8 cellular contexts compared by ENCODE assay signal in the genomic region with DNA sequence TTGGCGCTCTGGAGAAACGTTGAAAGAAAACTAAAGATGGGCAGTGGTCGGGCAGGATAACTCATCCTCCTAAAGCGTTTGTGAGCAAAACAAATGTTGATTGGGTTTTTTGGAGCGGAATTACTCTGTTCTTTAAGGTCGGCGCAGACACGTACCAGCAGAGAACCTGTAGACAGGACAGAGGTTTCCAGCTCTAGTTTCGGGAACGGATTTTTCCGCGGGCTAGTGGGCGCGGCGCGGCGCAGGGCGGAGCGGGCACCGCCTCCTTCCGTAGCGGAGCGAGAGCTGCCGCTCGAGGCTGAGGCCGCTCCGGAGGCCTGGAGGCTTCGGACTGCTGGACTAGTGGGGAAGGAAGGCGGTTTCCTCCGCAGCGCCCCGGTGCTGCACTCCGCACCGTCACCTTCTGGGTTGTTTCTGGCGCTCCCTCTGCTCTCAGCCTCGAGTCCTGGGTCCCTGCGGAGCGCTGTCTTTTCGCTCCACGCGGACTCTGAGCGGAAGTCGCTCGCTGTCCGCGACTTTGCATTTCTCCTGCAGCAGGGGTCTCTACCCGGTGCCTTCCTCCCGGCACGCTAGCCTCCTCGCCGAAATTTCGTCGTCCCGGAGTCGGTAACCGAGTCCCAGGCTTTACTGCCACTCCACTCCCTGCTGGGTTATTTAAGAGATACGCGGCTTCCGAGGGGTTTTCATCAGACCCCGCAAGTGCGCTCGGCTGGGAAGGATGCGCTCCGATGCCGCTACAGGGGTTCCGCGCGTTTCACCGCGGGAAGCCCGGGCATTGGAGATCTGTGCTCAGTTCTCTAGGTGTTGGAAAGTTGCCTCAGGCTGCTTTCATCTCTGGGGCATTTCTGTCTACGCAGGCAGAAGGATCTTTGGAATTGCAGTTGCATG. TPM values are rescaled to one million over a fixed set of nuclear protein-coding genes. Genes with fewer than 3 reads are reported as not detected.
DNase-seq lines count a peak whose midpoint lies in the region; ATAC-seq and TF ChIP-seq lines count a peak whose summit lies in the region.

No MANE protein-coding gene starts in this region.

- H3K9me3 Mint-ChIP-seq in glutamatergic neuron (ENCODE audit: unreplicated experiment), result peaks cover 19% of the 10 kb centered on the region

- H3K27me3 ChIP-seq in gastrocnemius medialis, result peaks cover 77 to 91% (median 90%) of the 10 kb centered on the region in 3 donors

- H3K27ac Mint-ChIP-seq in glutamatergic neuron (ENCODE audit: unreplicated experiment), result no peak overlapping the region

- no peaks in the 10 kb centered on the region for H3K36me3 ChIP-seq in gastrocnemius medialis

- no peaks in the 10 kb centered on the region for H3K36me3 Mint-ChIP-seq in glutamatergic neuron (ENCODE audit: unreplicated experiment)

- peak in 1 of 2 donors; percentile 27 for ATAC-seq in gastrocnemius medialis
- ATAC-seq in GM21447 (IDR thresholded peaks at IDR 0.05; ENCODE audit: unreplicated experiment), result no peak
- no peak for ATAC-seq in HG02610 (IDR thresholded peaks at IDR 0.05; ENCODE audit: unreplicated experiment)
- no peak for ATAC-seq in GM21381 (IDR thresholded peaks at IDR 0.05; ENCODE audit: unreplicated experiment)

- no peak overlapping the region for H3K27ac ChIP-seq in gastrocnemius medialis

- in situ Hi-C loops in GM13976 (cut with MboI; ENCODE audit: low sequenced_read_pairs, unreplicated experiment), result loop anchor here (10.0 kb wide), 1 partner anchor 260 kb away; no protein-coding TSS in a partner anchor
- in situ Hi-C loops in gastrocnemius medialis (cut with MboI; ENCODE audit: low sequenced_read_pairs in 4 of 4), result loop anchor here in 2 of 4 donors (10.0 to 25.0 kb wide), 3 partner anchors 258 to 270 kb away; a partner anchor contains a TSS

- H3K4me3 ChIP-seq in gastrocnemius medialis, result peak overlapping the region; percentile 14 to 47 (median 32)

- no peak for TF ChIP-seq POLR2A in gastrocnemius medialis (IDR thresholded peaks at IDR 0.05)

- peaks cover 3 to 12% of the 10 kb centered on the region in 2 donors for H3K4me1 ChIP-seq in gastrocnemius medialis

- H3K4me1 Mint-ChIP-seq in glutamatergic neuron (ENCODE audit: low read depth, unreplicated experiment), result peaks cover 10% of the 10 kb centered on the region

- TF ChIP-seq CTCF in GM13976 (IDR thresholded peaks at IDR 0.05; ENCODE audit: borderline replicate concordance, control extremely low read depth, extremely low read depth, insufficient read depth, missing control alignments), result no peak
- TF ChIP-seq CTCF in glutamatergic neuron (IDR thresholded peaks at IDR 0.05; ENCODE audit: partially characterized antibody, unreplicated experiment), result no peak
- TF ChIP-seq CTCF in gastrocnemius medialis (IDR thresholded peaks at IDR 0.05 in 4 of 5, conservative IDR thresholded peaks at IDR 0.05 in 1 of 5), result no peak

- H3K9me3 ChIP-seq in gastrocnemius medialis, result no peaks in the 10 kb centered on the region

- peak overlapping the region; percentile 85 for H3K4me3 Mint-ChIP-seq in glutamatergic neuron (ENCODE audit: unreplicated experiment)

- DNase-seq in GM13976 (ENCODE audit: low spot score) (peak; percentile 45), glutamatergic neuron (peak; percentile 61), gastrocnemius medialis (no peak)
- peak; percentile 50 to 64 for DNase-seq in activated CD4-positive, alpha-beta T cell treated with anti-CD3 and anti-CD28 coated beads, Interleukin-2, amount 50 U/mL, for 48 hours
- DNase-seq in central memory CD4-positive, alpha-beta T cell, result no peak

- peaks cover 40% of the 10 kb centered on the region for H3K27me3 Mint-ChIP-seq in glutamatergic neuron (ENCODE audit: unreplicated experiment)

- intact Hi-C loops in gastrocnemius medialis (cut with DNase I; ENCODE audit: low total_unique reads), result no loop called here

RNA-seq across cellular contexts. Expression of a gene that starts 7.0 kb away (rescaled TPM):
- total RNA-seq in glutamatergic neuron (ENCODE audit: unreplicated experiment) (not detected), gastrocnemius medialis (under 1 TPM in 1 of 4 donors, not detected in 3; 0.11 TPM)

RNA-seq across cellular contexts. Expression of a gene that starts 28.7 kb away (rescaled TPM):
- not detected for total RNA-seq in glutamatergic neuron (ENCODE audit: unreplicated experiment)
- total RNA-seq in gastrocnemius medialis, result not detected

Comparison
In these comparisons a context has a peak if more than half of its experiments do, and no peak if none do; other contexts are left out.
1. DNase-seq: peak in GM13976 (single experiment), activated CD4-positive, alpha-beta T cell treated with anti-CD3 and anti-CD28 coated beads, Interleukin-2, amount 50 U/mL, for 48 hours (2 of 2) and glutamatergic neuron (single experiment); none in gastrocnemius medialis (0 of 2) and central memory CD4-positive, alpha-beta T cell (single experiment).